9 cellular contexts compared by ENCODE assay signal in the genomic region with DNA sequence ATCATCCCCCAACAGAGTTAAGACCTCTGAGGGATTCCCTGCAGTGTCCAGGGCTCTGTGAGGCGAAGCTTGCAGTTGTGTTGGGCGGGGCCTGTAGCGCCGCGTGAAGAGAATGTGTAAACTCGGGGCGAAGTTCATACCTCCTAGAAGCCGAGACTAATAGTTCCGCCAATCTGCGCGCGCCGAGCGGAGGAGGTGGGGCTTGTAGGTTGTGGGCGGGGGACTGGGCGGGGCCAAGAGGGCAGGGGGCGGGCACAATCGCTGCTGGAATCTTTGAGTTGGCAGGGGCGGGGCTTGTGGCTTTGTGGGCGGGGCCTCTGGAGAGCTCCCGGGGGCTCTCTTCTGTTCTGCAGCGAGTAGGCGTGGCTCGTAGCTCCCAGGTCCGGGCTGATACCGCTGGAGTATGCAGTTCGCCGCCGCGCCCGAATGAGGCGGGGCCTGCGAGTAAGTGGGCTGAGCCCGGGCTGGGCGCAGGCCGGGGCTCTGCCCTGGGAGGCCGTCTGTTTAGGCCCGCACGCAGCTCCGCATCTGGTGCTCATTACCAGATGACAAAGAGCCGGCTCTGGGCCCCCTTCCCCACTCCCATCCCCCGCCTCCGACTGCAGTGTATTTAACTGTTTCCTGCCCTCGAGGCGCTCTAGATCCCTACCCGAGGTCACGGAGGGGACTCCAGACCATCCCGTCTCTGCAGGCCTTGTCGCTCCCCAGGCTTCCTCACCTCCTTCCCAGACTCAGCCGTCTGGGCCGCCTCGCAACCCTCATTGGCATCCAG. TPM values are rescaled to one million over a fixed set of nuclear protein-coding genes. Genes with fewer than 3 reads are reported as not detected.
DNase-seq lines count a peak whose midpoint lies in the region; ATAC-seq and TF ChIP-seq lines count a peak whose summit lies in the region.
"Had no signal": no experiment of that assay in that cellular context is flagged by ENCODE, and none has a peak within 500 bp of the region (broad histone marks: within the 10 kb centered on the region; RNA-seq: fewer than 3 reads in every experiment).

No MANE protein-coding gene starts in this region.

- H3K36me3 Mint-ChIP-seq in activated CD4-positive, alpha-beta T cell treated with anti-CD3 and anti-CD28 coated beads, Interleukin-2, amount 10 ng/mL, durations not matched to agents 24 days and 14 days (ENCODE audit: low read depth), result no peaks in the 10 kb centered on the region

- H3K4me3 Mint-ChIP-seq in activated CD4-positive, alpha-beta T cell treated with anti-CD3 and anti-CD28 coated beads, Interleukin-2, amount 10 ng/mL, durations not matched to agents 24 days and 14 days, result peak overlapping the region; percentile 91

- intact Hi-C loops in activated CD4-positive, alpha-beta T cell treated with anti-CD3 and anti-CD28 coated beads, Interleukin-2, amount 10 ng/mL, durations not matched to agents 24 days and 14 days (cut with micrococcal nuclease), result loop anchor here (1.0 kb wide), 4 partner anchors 16 to 77 kb away; a partner anchor contains a TSS
- intact Hi-C loops in colonic mucosa (cut with DNase I), result no loop called here
- intact Hi-C loops in left colon (cut with DNase I, micrococcal nuclease), result no loop called here

- peak; percentile 100 for DNase-seq in BE2C
- DNase-seq in NCI-H524 (lab: John Stamatoyannopoulos, UW), result peak; percentile 93 to 97
- DNase-seq in activated CD4-positive, alpha-beta T cell treated with anti-CD3 and anti-CD28 coated beads, Interleukin-2, amount 10 ng/mL, durations not matched to agents 24 days and 14 days, result peak; percentile 99
- DNase-seq in colonic mucosa, result peak; percentile 100
- peak; percentile 99 to 100 for DNase-seq in left colon
- DNase-seq in stimulated activated CD4-positive, alpha-beta T cell treated with anti-CD3 and anti-CD28 coated beads, Interleukin-1b, Interleukin-23, amount 100 ng/mL, for 24 hours (ENCODE audit: low read depth in 4 of 4, low spot score in 1 of 4), result peak; percentile 90 to 98 (median 96)

- H3K27ac ChIP-seq in colonic mucosa, result peak overlapping the region; percentile 89

- peaks cover 24% of the 10 kb centered on the region for H3K4me1 Mint-ChIP-seq in activated CD4-positive, alpha-beta T cell treated with anti-CD3 and anti-CD28 coated beads, Interleukin-2, amount 10 ng/mL, durations not matched to agents 24 days and 14 days

- H3K4me1 ChIP-seq in BE2C (peaks cover 31% of the 10 kb centered on the region), colonic mucosa (peaks cover 5% of the 10 kb centered on the region)

- ATAC-seq in GM19324 (IDR thresholded peaks at IDR 0.05; ENCODE audit: low FRiP score, unreplicated experiment), result peak; percentile 43
- ATAC-seq in HG03457 (IDR thresholded peaks at IDR 0.05; ENCODE audit: unreplicated experiment), result peak; percentile 45
- ATAC-seq in left colon, result peak; percentile 81

- H3K36me3 ChIP-seq in BE2C (no peaks in the 10 kb centered on the region), colonic mucosa (no peaks in the 10 kb centered on the region)

- H3K9me3 Mint-ChIP-seq in activated CD4-positive, alpha-beta T cell treated with anti-CD3 and anti-CD28 coated beads, Interleukin-2, amount 10 ng/mL, durations not matched to agents 24 days and 14 days, result no peaks in the 10 kb centered on the region

- H3K4me3 ChIP-seq in BE2C (ENCODE audit: low read depth, low read length), result peak overlapping the region; percentile 68
- peak overlapping the region; percentile 54 for H3K4me3 ChIP-seq in colonic mucosa

- H3K9me3 ChIP-seq in BE2C, result no peaks in the 10 kb centered on the region
- H3K9me3 ChIP-seq in colonic mucosa, result no peaks in the 10 kb centered on the region

- H3K9ac ChIP-seq in colonic mucosa (ENCODE audit: low read depth in 2 of 2, low read length in 2 of 2), result peak overlapping the region; percentile 70 to 73

- TF ChIP-seq CTCF in BE2C (IDR thresholded peaks at IDR 0.05; ENCODE audit: low read depth, low read length) (no peak), colonic mucosa (IDR thresholded peaks at IDR 0.05) (no peak)

- H3K27me3 ChIP-seq in BE2C, result no peaks in the 10 kb centered on the region
- H3K27me3 ChIP-seq in colonic mucosa, result no peaks in the 10 kb centered on the region

- H3K27ac Mint-ChIP-seq in activated CD4-positive, alpha-beta T cell treated with anti-CD3 and anti-CD28 coated beads, Interleukin-2, amount 10 ng/mL, durations not matched to agents 24 days and 14 days, result peak overlapping the region; percentile 97

- H3K27me3 Mint-ChIP-seq in activated CD4-positive, alpha-beta T cell treated with anti-CD3 and anti-CD28 coated beads, Interleukin-2, amount 10 ng/mL, durations not matched to agents 24 days and 14 days, result peaks cover 3% of the 10 kb centered on the region

RNA-seq across cellular contexts. Expression of a gene that starts 4.1 kb away (rescaled TPM):
- polyA plus RNA-seq in BE2C (2012; ENCODE audit: insufficient read depth, insufficient read length, low read depth), result 93.0 TPM
- total RNA-seq in activated CD4-positive, alpha-beta T cell treated with anti-CD3 and anti-CD28 coated beads, Interleukin-2, amount 10 ng/mL, durations not matched to agents 24 days and 14 days, result not detected in 2 replicates
- 1 to 10 TPM; 4.9 to 8.8 TPM for total RNA-seq in colonic mucosa
- 10 to 100 TPM in 1 of 2 donors, 1 to 10 TPM in 1; 4.5 to 13.7 TPM for total RNA-seq in left colon

RNA-seq across cellular contexts. Expression of a gene that starts 21.0 kb away (rescaled TPM):
- 16.8 TPM for polyA plus RNA-seq in BE2C (2012; ENCODE audit: insufficient read depth, insufficient read length, low read depth)
- not detected in 2 replicates for total RNA-seq in activated CD4-positive, alpha-beta T cell treated with anti-CD3 and anti-CD28 coated beads, Interleukin-2, amount 10 ng/mL, durations not matched to agents 24 days and 14 days
- total RNA-seq in colonic mucosa (under 1 TPM; 0.37 to 0.47 TPM), left colon (under 1 TPM; 0.14 to 0.18 TPM)
- total RNA-seq: T-helper 1 cell treated with Interleukin-12 subunit alpha and Interleukin-12 subunit beta and Interleukin-4 antibody, amounts not matched to agents 30 ng/mL and 1 ng/mL, for 36 hours had no signal

RNA-seq across cellular contexts. Expression of a gene that starts 23.5 kb away (rescaled TPM):
- polyA plus RNA-seq in BE2C (2012; ENCODE audit: insufficient read depth, insufficient read length, low read depth), result 18.0 TPM
- 0.99 and 1.1 TPM in 2 replicates for total RNA-seq in activated CD4-positive, alpha-beta T cell treated with anti-CD3 and anti-CD28 coated beads, Interleukin-2, amount 10 ng/mL, durations not matched to agents 24 days and 14 days
- total RNA-seq in colonic mucosa (10 to 100 TPM; 11.6 to 20.0 TPM), left colon (10 to 100 TPM; 10.3 to 10.6 TPM)

RNA-seq across cellular contexts. Expression of a gene that starts 23.8 kb away (rescaled TPM):
- 314 TPM for polyA plus RNA-seq in BE2C (2012; ENCODE audit: insufficient read depth, insufficient read length, low read depth)
- total RNA-seq in activated CD4-positive, alpha-beta T cell treated with anti-CD3 and anti-CD28 coated beads, Interleukin-2, amount 10 ng/mL, durations not matched to agents 24 days and 14 days, result 108 and 119 TPM in 2 replicates
- 100 to 1,000 TPM in 1 of 2 donors, 10 to 100 TPM in 1; 87.4 to 159 TPM for total RNA-seq in colonic mucosa
- 100 to 1,000 TPM in 1 of 2 donors, 10 to 100 TPM in 1; 87.8 to 101 TPM for total RNA-seq in left colon

RNA-seq across cellular contexts. Expression of a gene that starts 32.2 kb away (rescaled TPM):
- 109 TPM for polyA plus RNA-seq in BE2C (2012; ENCODE audit: insufficient read depth, insufficient read length, low read depth)
- 55.6 and 58.4 TPM in 2 replicates for total RNA-seq in activated CD4-positive, alpha-beta T cell treated with anti-CD3 and anti-CD28 coated beads, Interleukin-2, amount 10 ng/mL, durations not matched to agents 24 days and 14 days
- total RNA-seq in colonic mucosa, result 10 to 100 TPM; 31.1 to 64.6 TPM
- total RNA-seq in left colon, result 10 to 100 TPM; 42.5 to 46.3 TPM

Comparison
In these comparisons a context has a peak if more than half of its experiments do, and no peak if none do; other contexts are left out.
1. Peak in every context shown above with its lines: DNase-seq, ATAC-seq, H3K4me3 ChIP-seq and H3K27ac ChIP-seq.